ENCODE assay signal across 8 cellular contexts in the genomic region with DNA sequence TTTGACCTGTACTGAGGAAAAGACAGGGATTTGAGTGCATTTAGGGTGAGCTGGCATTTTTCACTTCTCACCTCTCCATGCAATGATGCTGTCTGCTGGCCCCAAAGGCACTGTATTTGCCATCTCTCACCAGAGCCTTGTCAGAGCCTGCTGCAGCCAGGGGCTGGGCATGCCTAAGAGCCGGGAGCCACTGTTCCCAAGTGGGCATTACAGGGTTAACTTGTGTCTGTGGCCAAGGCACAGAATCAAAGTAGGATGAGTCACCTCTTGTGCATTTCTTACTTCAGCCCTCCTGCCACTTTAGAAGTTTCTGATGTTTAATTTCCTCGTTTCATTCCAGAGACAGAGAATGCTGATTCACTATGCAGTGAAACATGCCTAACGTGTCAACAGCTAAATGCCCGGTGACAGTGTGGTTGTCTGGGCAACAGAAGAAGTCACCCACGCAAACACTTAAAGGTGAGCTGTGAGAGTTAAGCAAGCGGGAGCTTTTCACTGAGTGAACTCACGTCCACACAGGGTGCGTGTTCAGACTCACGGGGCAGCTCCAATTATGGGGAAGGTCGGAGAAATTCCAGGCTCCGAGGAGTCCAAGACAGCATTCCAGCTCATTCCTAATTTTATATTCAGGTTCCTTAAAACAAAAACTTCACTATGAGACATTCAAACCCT. TPM values are rescaled to one million over a fixed set of nuclear protein-coding genes. Genes with fewer than 3 reads are reported as not detected.
DNase-seq lines count a peak whose midpoint lies in the region; ATAC-seq lines count a peak whose summit lies in the region.

No MANE protein-coding gene starts in this region.

- no peak for ATAC-seq in left colon
- no peak for ATAC-seq in HG03520 (IDR thresholded peaks at IDR 0.05; ENCODE audit: unreplicated experiment)

- no peaks in the 10 kb centered on the region for H3K27me3 ChIP-seq in mucosa of stomach (ENCODE audit: control insufficient read depth, insufficient read depth, low read length)

- no peaks in the 10 kb centered on the region for H3K36me3 ChIP-seq in mucosa of stomach (ENCODE audit: control insufficient read depth, insufficient read depth, low read length)

- H3K4me1 ChIP-seq in mucosa of stomach (ENCODE audit: control insufficient read depth, insufficient read depth, low read length), result peaks cover 18% of the 10 kb centered on the region

- intact Hi-C loops in left colon (cut with DNase I, micrococcal nuclease), result no loop called here

- DNase-seq in activated T-cell treated with anti-CD3 and anti-CD28 coated beads for 24 hours (ENCODE audit: low read depth) (peak; percentile 4), activated T-cell treated with anti-CD3 and anti-CD28 coated beads for 4 hours (no peak), NCI-H460 (ENCODE audit: extremely low read depth, low read depth) (peak; percentile 91), dermis blood vessel endothelial cell (peak; percentile 83), left colon (no peak), NCI-H1417 treated with DMSO at 0.1 percent for 48 hours (lab: John Stamatoyannopoulos, UW) (no peak)

- peak overlapping the region; percentile 2 for H3K4me3 ChIP-seq in mucosa of stomach (ENCODE audit: low read length)

- no peaks in the 10 kb centered on the region for H3K9me3 ChIP-seq in mucosa of stomach (ENCODE audit: control insufficient read depth, low read length)

- no peak overlapping the region for H3K9ac ChIP-seq in mucosa of stomach (ENCODE audit: low read length)

RNA-seq across cellular contexts. Expression of a gene that starts 57.1 kb away (rescaled TPM):
- total RNA-seq in NCI-H460 (2014; rRNA removed; shearing (Covaris generic)), result 336 and 359 TPM in 2 replicates
- polyA plus RNA-seq in NCI-H460 (2014; cell fraction: nucleus; rRNA removed), result 156 and 273 TPM in 2 replicates
- 4.8 and 18.0 TPM in 2 replicates for total RNA-seq in dermis blood vessel endothelial cell
- total RNA-seq in left colon, result 10 to 100 TPM; 30.9 to 38.0 TPM

Comparison
In these comparisons a context has a peak if more than half of its experiments do, and no peak if none do; other contexts are left out.
1. DNase-seq: peak in activated T-cell treated with anti-CD3 and anti-CD28 coated beads for 24 hours (single experiment), NCI-H460 (single experiment) and dermis blood vessel endothelial cell (single experiment); none in activated T-cell treated with anti-CD3 and anti-CD28 coated beads for 4 hours (single experiment), left colon (0 of 2) and NCI-H1417 treated with DMSO at 0.1 percent for 48 hours (single experiment).